In the genomic region with DNA sequence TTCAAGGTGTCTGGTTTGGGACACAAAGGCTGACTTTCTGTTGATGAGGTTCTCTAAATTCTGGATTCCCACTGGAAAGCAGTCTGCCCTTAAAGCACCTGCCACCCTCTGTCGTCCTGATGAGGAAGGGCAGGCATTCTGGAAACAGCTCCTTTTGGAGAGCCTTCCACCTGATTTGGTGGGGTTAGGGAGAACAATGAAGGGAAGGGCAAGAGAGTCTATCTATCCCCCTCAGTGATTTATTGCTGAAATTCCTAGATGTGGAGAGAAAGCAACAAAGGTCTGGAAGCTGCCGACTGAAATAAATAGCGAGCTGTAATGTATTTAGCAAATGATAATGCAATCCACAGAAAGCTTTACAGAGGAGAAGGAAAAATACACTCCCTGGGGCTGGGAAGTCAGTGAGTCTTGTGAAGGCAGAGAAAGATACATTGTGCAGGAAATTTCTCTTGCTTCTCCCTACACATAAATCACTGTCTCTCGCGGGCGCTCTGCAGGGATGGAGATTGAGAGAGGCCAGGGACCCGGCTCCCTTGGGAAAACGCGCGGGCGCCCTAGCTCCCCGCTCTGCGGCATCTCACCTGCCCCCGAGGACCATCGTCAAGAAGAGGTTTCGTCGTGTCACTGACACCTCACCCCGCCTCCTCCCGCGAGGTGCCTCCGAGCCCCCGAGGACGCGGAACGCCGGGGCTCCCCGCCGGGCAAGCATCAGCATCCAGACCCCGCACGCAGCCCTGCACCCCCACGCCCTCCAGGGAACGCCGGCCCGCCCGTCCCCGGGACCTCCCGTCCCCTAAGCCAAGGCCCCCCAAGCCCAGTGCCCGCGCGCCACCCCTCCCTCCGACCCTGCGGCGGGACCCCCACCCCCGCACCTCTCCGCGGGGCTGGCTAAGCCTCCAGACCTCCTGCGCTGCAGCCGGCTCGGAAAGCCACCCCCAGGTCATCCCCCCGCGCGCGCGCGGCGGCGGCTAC, we compare ENCODE assay signal across 8 cellular contexts. TPM values are rescaled to one million over a fixed set of nuclear protein-coding genes. Genes with fewer than 3 reads are reported as not detected.
DNase-seq lines count a peak whose midpoint lies in the region; ATAC-seq and TF ChIP-seq lines count a peak whose summit lies in the region.

No MANE protein-coding gene starts in this region.

- no peak for TF ChIP-seq POLR2A in tibial nerve (IDR thresholded peaks at IDR 0.05)

- no peaks in the 10 kb centered on the region for H3K36me3 ChIP-seq in CD4-positive, alpha-beta memory T cell (ENCODE audit: insufficient read depth, low read length)
- H3K36me3 ChIP-seq in tibial nerve, result no peaks in the 10 kb centered on the region

- no peak for TF ChIP-seq CTCF in activated CD8-positive, alpha-beta T cell treated with anti-CD3 and anti-CD28 coated beads for 36 hours (IDR thresholded peaks at IDR 0.05)
- TF ChIP-seq CTCF in fibroblast of mammary gland (conservative IDR thresholded peaks at IDR 0.05; ENCODE audit: control insufficient read depth, insufficient read depth, low read depth, low read length), result peak; percentile 73
- TF ChIP-seq CTCF in nephron progenitor cell (IDR thresholded peaks at IDR 0.05), result peak; percentile 40
- TF ChIP-seq CTCF in tibial nerve (IDR thresholded peaks at IDR 0.05), result peak; percentile 18 to 56 (median 41)

- ATAC-seq in GM21825 (IDR thresholded peaks at IDR 0.05; ENCODE audit: unreplicated experiment) (peak; percentile 3), GM19463 (IDR thresholded peaks at IDR 0.05; ENCODE audit: unreplicated experiment) (no peak)
- no peak for ATAC-seq in activated CD8-positive, alpha-beta T cell treated with anti-CD3 and anti-CD28 coated beads for 36 hours

- H3K36me3 Mint-ChIP-seq in CD4-positive, alpha-beta memory T cell, result no peaks in the 10 kb centered on the region
- H3K36me3 Mint-ChIP-seq in activated CD8-positive, alpha-beta T cell treated with anti-CD3 and anti-CD28 coated beads for 36 hours (ENCODE audit: low read depth), result no peaks in the 10 kb centered on the region
- peaks cover 7% of the 10 kb centered on the region for H3K36me3 Mint-ChIP-seq in nephron progenitor cell (ENCODE audit: low read depth)

- CTCF ChIA-PET in CD4-positive, alpha-beta memory T cell (lab: Charles Lee; ENCODE audit: partially characterized antibody), result interaction anchor here (0.5 to 1.4 kb wide), 3 partner anchors 10 to 497 kb away, joined by 3 read pairs; a partner anchor contains a TSS
- CTCF ChIA-PET in activated CD8-positive, alpha-beta T cell treated with anti-CD3 and anti-CD28 coated beads for 36 hours (lab: Charles Lee), result interaction anchor here (1.4 to 1.8 kb wide), 3 partner anchors 15 to 131 kb away, joined by 4 to 6 read pairs (median 5); no protein-coding TSS in a partner anchor

- intact Hi-C loops in CD4-positive, alpha-beta memory T cell (cut with micrococcal nuclease), result loop anchor here (1.0 to 10.0 kb wide), 5 partner anchors 159 to 1390 kb away; a partner anchor contains a TSS
- intact Hi-C loops in activated CD8-positive, alpha-beta T cell treated with anti-CD3 and anti-CD28 coated beads for 36 hours (cut with micrococcal nuclease), result no loop called here

- POLR2A ChIA-PET in CD4-positive, alpha-beta memory T cell (lab: Charles Lee; ENCODE audit: partially characterized antibody), result interaction anchor here (1.0 to 3.2 kb wide), 6 partner anchors 22 to 242 kb away, joined by 3 to 23 read pairs (median 4); a partner anchor contains a TSS
- POLR2A ChIA-PET in activated CD8-positive, alpha-beta T cell treated with anti-CD3 and anti-CD28 coated beads for 36 hours (lab: Charles Lee), result interaction anchor here (0.6 to 1.2 kb wide), 3 partner anchors 10 to 208 kb away, joined by 3 read pairs; no protein-coding TSS in a partner anchor

- peaks cover 5 to 14% (median 9%) of the 10 kb centered on the region in 4 donors for H3K4me1 Mint-ChIP-seq in CD4-positive, alpha-beta memory T cell
- H3K4me1 Mint-ChIP-seq in activated CD8-positive, alpha-beta T cell treated with anti-CD3 and anti-CD28 coated beads for 36 hours (ENCODE audit: low read depth), result peaks cover 6% of the 10 kb centered on the region
- H3K4me1 Mint-ChIP-seq in nephron progenitor cell, result peaks cover 50% of the 10 kb centered on the region

- 2 to 3% methylated on average over 16 to 17 of the region's 57 CpGs for WGBS in tibial nerve, 2 donors

- peaks cover 0 to 3% (median 0%) of the 10 kb centered on the region in 8 donors for H3K9me3 Mint-ChIP-seq in CD4-positive, alpha-beta memory T cell
- H3K9me3 Mint-ChIP-seq in activated CD8-positive, alpha-beta T cell treated with anti-CD3 and anti-CD28 coated beads for 36 hours, result no peaks in the 10 kb centered on the region
- H3K9me3 Mint-ChIP-seq in nephron progenitor cell, result peaks cover 9% of the 10 kb centered on the region

- H3K27ac ChIP-seq in CD4-positive, alpha-beta memory T cell (ENCODE audit: low read depth, low read length), result peak overlapping the region; percentile 73
- H3K27ac ChIP-seq in tibial nerve, result peak overlapping the region; percentile 65 to 91 (median 86)

- no peaks in the 10 kb centered on the region for H3K27me3 Mint-ChIP-seq in CD4-positive, alpha-beta memory T cell
- peaks cover 28% of the 10 kb centered on the region for H3K27me3 Mint-ChIP-seq in activated CD8-positive, alpha-beta T cell treated with anti-CD3 and anti-CD28 coated beads for 36 hours
- peaks cover 9% of the 10 kb centered on the region for H3K27me3 Mint-ChIP-seq in nephron progenitor cell (ENCODE audit: low read depth, poor library complexity)

- H3K4me1 ChIP-seq in CD4-positive, alpha-beta memory T cell (ENCODE audit: insufficient read depth, low read length), result peaks cover 14% of the 10 kb centered on the region
- peaks cover 0 to 47% (median 5%) of the 10 kb centered on the region in 4 donors for H3K4me1 ChIP-seq in tibial nerve

- peak overlapping the region in 1 of 2 donors; percentile 76 for H3K4me3 ChIP-seq in CD4-positive, alpha-beta memory T cell (ENCODE audit: low read length in 2 of 2)
- H3K4me3 ChIP-seq in fibroblast of mammary gland (ENCODE audit: control insufficient read depth, low read depth, low read length), result peak overlapping the region; percentile 45
- H3K4me3 ChIP-seq in tibial nerve, result peak overlapping the region; percentile 44 to 90 (median 78)

- no peak for TF ChIP-seq EP300 in tibial nerve (IDR thresholded peaks at IDR 0.05)

- peak overlapping the region; percentile 78 to 88 (median 83) for H3K4me3 Mint-ChIP-seq in CD4-positive, alpha-beta memory T cell
- peak overlapping the region; percentile 74 for H3K4me3 Mint-ChIP-seq in activated CD8-positive, alpha-beta T cell treated with anti-CD3 and anti-CD28 coated beads for 36 hours
- H3K4me3 Mint-ChIP-seq in nephron progenitor cell, result peak overlapping the region; percentile 93

- DNase-seq in CD4-positive, alpha-beta memory T cell, result peak in 2 of 5 donors; percentile 14 to 21
- DNase-seq in NCI-H2171 (lab: John Stamatoyannopoulos, UW), result peak; percentile 26
- DNase-seq in activated CD8-positive, alpha-beta T cell treated with anti-CD3 and anti-CD28 coated beads for 36 hours, result peak; percentile 49
- peak; percentile 52 for DNase-seq in fibroblast of mammary gland (ENCODE audit: low read depth)
- peak; percentile 36 for DNase-seq in nephron progenitor cell
- no peak for DNase-seq in tibial nerve (ENCODE audit: low spot score in 2 of 2)

- H3K27me3 ChIP-seq in CD4-positive, alpha-beta memory T cell (ENCODE audit: insufficient read depth, low read length), result no peaks in the 10 kb centered on the region
- no peaks in the 10 kb centered on the region for H3K27me3 ChIP-seq in tibial nerve

- H3K9me3 ChIP-seq in CD4-positive, alpha-beta memory T cell (ENCODE audit: control insufficient read depth in 1 of 2, low read length in 2 of 2), result no peaks in the 10 kb centered on the region
- no peaks in the 10 kb centered on the region for H3K9me3 ChIP-seq in tibial nerve

- peak overlapping the region; percentile 18 to 88 (median 81) for H3K27ac Mint-ChIP-seq in CD4-positive, alpha-beta memory T cell
- peak overlapping the region; percentile 13 for H3K27ac Mint-ChIP-seq in activated CD8-positive, alpha-beta T cell treated with anti-CD3 and anti-CD28 coated beads for 36 hours
- peak overlapping the region; percentile 85 for H3K27ac Mint-ChIP-seq in nephron progenitor cell

RNA-seq across cellular contexts. Expression of a gene that starts 0.7 kb away (rescaled TPM):
- 1 to 10 TPM; 2.7 to 3.1 TPM for total RNA-seq in CD4-positive, alpha-beta memory T cell
- polyA plus RNA-seq in CD4-positive, alpha-beta memory T cell, result under 1 TPM; 0.03 to 0.54 TPM
- total RNA-seq in activated CD8-positive, alpha-beta T cell treated with anti-CD3 and anti-CD28 coated beads for 36 hours, result 1 to 10 TPM; 3.2 to 4.0 TPM
- 10 to 100 TPM; 14.4 to 25.9 (median 15.3) TPM for total RNA-seq in tibial nerve

Comparison
In these comparisons a context has a peak if more than half of its experiments do, and no peak if none do; other contexts are left out.
1. DNase-seq: peak in NCI-H2171 (single experiment), activated CD8-positive, alpha-beta T cell treated with anti-CD3 and anti-CD28 coated beads for 36 hours (single experiment), fibroblast of mammary gland (single experiment) and nephron progenitor cell (single experiment); none in tibial nerve (0 of 2).
2. H3K27ac Mint-ChIP-seq: peak in every context shown above with its lines; median percentile 85 in nephron progenitor cell; 81 in CD4-positive, alpha-beta memory T cell; 13 in activated CD8-positive, alpha-beta T cell treated with anti-CD3 and anti-CD28 coated beads for 36 hours.
3. Peak in every context shown above with its lines, with median percentiles within 50 percentile points of each other: H3K4me3 Mint-ChIP-seq.